Comparison of ENCODE assay signal across 23 cellular contexts in genomic region chr3:52126500-52126899, GRCh38.
"Had no signal": no experiment of that assay in that cellular context is flagged by ENCODE, and none has a peak within 500 bp of the region (broad histone marks: within the 10 kb centered on the region; RNA-seq: fewer than 3 reads in every experiment).

No MANE protein-coding gene starts in this region.

- H3K27me3 ChIP-seq: foreskin keratinocyte, stomach, suprapubic skin, tibial nerve had no signal

- DNase-seq: activated B cell treated with CpG ODN at 0.5 μM for 24 hours; activated CD4-positive, alpha-beta T cell treated with anti-CD3 and anti-CD28 coated beads for 36 hours; activated CD4-positive, alpha-beta T cell treated with anti-CD3 and anti-CD28 coated beads, Interleukin-2, amount 50 U/mL, for 4 hours; activated CD8-positive, alpha-beta memory T cell treated with anti-CD3 and anti-CD28 coated beads for 24 hours; activated CD8-positive, alpha-beta memory T cell treated with anti-CD3 and anti-CD28 coated beads, Interleukin-2, amount 50 U/mL, for 4 hours; activated naive CD4-positive, alpha-beta T cell treated with Interleukin-2 at 50 U/mL for 16 hours; activated naive CD8-positive, alpha-beta T cell treated with anti-CD3 and anti-CD28 coated beads, Interleukin-2, amount 10 ng/mL, durations not matched to agents 7 days and 5 days; activated T-cell treated with anti-CD3 and anti-CD28 coated beads, Interleukin-2, amount 50 U/mL, for 4 hours; amygdala; cerebellar nuclear complex; cortex of kidney; erythroblast; foreskin keratinocyte; naive B cell; stimulated activated CD4-positive, alpha-beta T cell treated with anti-CD3 and anti-CD28 coated beads, Interleukin-1b, Interleukin-23, amount 100 ng/mL, for 48 hours; stomach; T1000 had no signal

- H3K4me3 ChIP-seq: lung, stomach, suprapubic skin, tibial nerve had no signal

- H3K36me3 Mint-ChIP-seq: naive B cell; stimulated activated memory B cell treated with anti-CD40 and anti-IgM and Interleukin-4, amounts not matched to agents 10 μg/mL and 1 μg/mL and 100 μg/mL, for 72 hours had no signal

- H3K4me3 Mint-ChIP-seq: activated B cell treated with CpG ODN at 0.5 μM for 24 hours; activated CD4-positive, alpha-beta T cell treated with anti-CD3 and anti-CD28 coated beads for 36 hours; activated naive CD8-positive, alpha-beta T cell treated with anti-CD3 and anti-CD28 coated beads, Interleukin-2, amount 10 ng/mL, durations not matched to agents 7 days and 5 days; activated T-cell treated with anti-CD3 and anti-CD28 coated beads, Interleukin-2, amount 50 U/mL, for 4 hours; naive B cell; stimulated activated memory B cell treated with anti-CD40 and anti-IgM and Interleukin-4, amounts not matched to agents 10 μg/mL and 1 μg/mL and 100 μg/mL, for 72 hours; T-helper 1 cell treated with Interleukin-12 subunit alpha and Interleukin-12 subunit beta and Interleukin-4 antibody, amounts not matched to agents 30 μg/mL and 1 μg/mL, for 36 hours had no signal

- H3K27ac ChIP-seq: foreskin keratinocyte, stomach, suprapubic skin, tibial nerve had no signal

- H3K36me3 ChIP-seq: stomach, suprapubic skin, tibial nerve had no signal

- H3K9me3 Mint-ChIP-seq: activated B cell treated with CpG ODN at 0.5 μM for 24 hours; activated naive CD8-positive, alpha-beta T cell treated with anti-CD3 and anti-CD28 coated beads, Interleukin-2, amount 10 ng/mL, durations not matched to agents 7 days and 5 days; activated T-cell treated with anti-CD3 and anti-CD28 coated beads, Interleukin-2, amount 50 U/mL, for 4 hours; naive B cell; stimulated activated memory B cell treated with anti-CD40 and anti-IgM and Interleukin-4, amounts not matched to agents 10 μg/mL and 1 μg/mL and 100 μg/mL, for 72 hours; T-helper 1 cell treated with Interleukin-12 subunit alpha and Interleukin-12 subunit beta and Interleukin-4 antibody, amounts not matched to agents 30 μg/mL and 1 μg/mL, for 36 hours had no signal

- H3K27ac Mint-ChIP-seq: activated B cell treated with CpG ODN at 0.5 μM for 24 hours; activated CD4-positive, alpha-beta T cell treated with anti-CD3 and anti-CD28 coated beads for 36 hours; activated naive CD8-positive, alpha-beta T cell treated with anti-CD3 and anti-CD28 coated beads, Interleukin-2, amount 10 ng/mL, durations not matched to agents 7 days and 5 days; stimulated activated memory B cell treated with anti-CD40 and anti-IgM and Interleukin-4, amounts not matched to agents 10 μg/mL and 1 μg/mL and 100 μg/mL, for 72 hours; T-helper 1 cell treated with Interleukin-12 subunit alpha and Interleukin-12 subunit beta and Interleukin-4 antibody, amounts not matched to agents 30 μg/mL and 1 μg/mL, for 36 hours had no signal

- H3K27me3 Mint-ChIP-seq: activated B cell treated with CpG ODN at 0.5 μM for 24 hours; activated CD4-positive, alpha-beta T cell treated with anti-CD3 and anti-CD28 coated beads for 36 hours; activated naive CD8-positive, alpha-beta T cell treated with anti-CD3 and anti-CD28 coated beads, Interleukin-2, amount 10 ng/mL, durations not matched to agents 7 days and 5 days; naive B cell; stimulated activated memory B cell treated with anti-CD40 and anti-IgM and Interleukin-4, amounts not matched to agents 10 μg/mL and 1 μg/mL and 100 μg/mL, for 72 hours had no signal

- FAIRE-seq: keratinocyte had no signal

- H3K9me3 ChIP-seq: stomach, suprapubic skin, tibial nerve had no signal

- ATAC-seq: activated CD4-positive, alpha-beta T cell treated with anti-CD3 and anti-CD28 coated beads for 36 hours; activated T-cell treated with anti-CD3 and anti-CD28 coated beads, Interleukin-2, amount 50 U/mL, for 4 hours; foreskin keratinocyte; stimulated activated memory B cell treated with anti-CD40 and anti-IgM and Interleukin-4, amounts not matched to agents 10 μg/mL and 1 μg/mL and 100 μg/mL, for 72 hours had no signal
